32 cellular contexts compared by ENCODE assay signal in genomic region chr11:62911137-62912130, GRCh38. TPM values are rescaled to one million over a fixed set of nuclear protein-coding genes. Genes with fewer than 3 reads are reported as not detected.
DNase-seq lines count a peak whose midpoint lies in the region; ATAC-seq and TF ChIP-seq lines count a peak whose summit lies in the region.
"Had no signal": no experiment of that assay in that cellular context is flagged by ENCODE, and none has a peak within 500 bp of the region (broad histone marks: within the 10 kb centered on the region; RNA-seq: fewer than 3 reads in every experiment).

No MANE protein-coding gene starts in this region.

- H3K9ac ChIP-seq in neuronal stem cell (ENCODE audit: low read depth, low read length, poor library complexity) = no peak overlapping the region

- TF ChIP-seq CTCF in C4-2B (conservative IDR thresholded peaks at IDR 0.05) = no peak
- no peak for TF ChIP-seq CTCF in body of pancreas (IDR thresholded peaks at IDR 0.05)
- no peak for TF ChIP-seq CTCF in ascending aorta (IDR thresholded peaks at IDR 0.05)

- TF ChIP-seq POLR2A in body of pancreas (IDR thresholded peaks at IDR 0.05) = no peak

- H2AK5ac ChIP-seq in neuronal stem cell (ENCODE audit: low read depth, low read length) = no peak overlapping the region

- peak overlapping the region; percentile 99 for H3K27ac ChIP-seq in C4-2B
- H3K27ac ChIP-seq in neuronal stem cell (replicated peaks; ENCODE audit: low read length) = no peak overlapping the region
- no peak overlapping the region for H3K27ac ChIP-seq in body of pancreas
- no peak overlapping the region for H3K27ac ChIP-seq in ascending aorta
- H3K27ac ChIP-seq: epithelial cell of prostate, HL-60, left ventricle myocardium inferior, tibial nerve had no signal

- no peaks in the 10 kb centered on the region for H3K36me3 ChIP-seq in neuronal stem cell (replicated peaks in 1 of 2; ENCODE audit: control insufficient read depth in 2 of 2, insufficient read depth in 2 of 2, low read length in 2 of 2)
- H3K36me3 ChIP-seq in body of pancreas (replicated peaks in 1 of 2; ENCODE audit: insufficient read depth in 1 of 2, low read depth in 2 of 2) = no peaks in the 10 kb centered on the region
- no peaks in the 10 kb centered on the region for H3K36me3 ChIP-seq in ascending aorta
- H3K36me3 ChIP-seq: left ventricle myocardium inferior, tibial nerve had no signal

- no peak overlapping the region for H4K8ac ChIP-seq in neuronal stem cell (ENCODE audit: low read depth, low read length)

- no peak overlapping the region for H3K4me3 ChIP-seq in neuronal stem cell (ENCODE audit: low read length in 2 of 2)
- H3K4me3 ChIP-seq in body of pancreas = no peak overlapping the region
- no peak overlapping the region for H3K4me3 ChIP-seq in ascending aorta
- H3K4me3 ChIP-seq: GM23338, left ventricle myocardium inferior, skin epidermis, tibial nerve had no signal

- no peak overlapping the region for H2BK120ac ChIP-seq in neuronal stem cell (ENCODE audit: low read depth, low read length)

- no peak overlapping the region for H2BK12ac ChIP-seq in neuronal stem cell (ENCODE audit: low read length)

- H2AFZ ChIP-seq in neuronal stem cell (ENCODE audit: low read length) = no peak overlapping the region
- H2AFZ ChIP-seq: GM23338 had no signal

- no peak overlapping the region for H4K91ac ChIP-seq in neuronal stem cell (ENCODE audit: low read depth, low read length, poor library complexity)

- H3K9me3 ChIP-seq in neuronal stem cell (replicated peaks in 1 of 2; ENCODE audit: control insufficient read depth in 2 of 2, insufficient read depth in 1 of 2, low read depth in 1 of 2, low read length in 2 of 2) (no peaks in the 10 kb centered on the region), body of pancreas (no peaks in the 10 kb centered on the region), ascending aorta (no peaks in the 10 kb centered on the region)
- H3K9me3 ChIP-seq: left ventricle myocardium inferior, tibial nerve had no signal

- H2BK5ac ChIP-seq in neuronal stem cell (ENCODE audit: low read length) = no peak overlapping the region

- peak; percentile 95 for DNase-seq in SK-N-DZ (ENCODE audit: low spot score)
- DNase-seq in amniotic epithelial cell (ENCODE audit: low read depth) = peak; percentile 48
- DNase-seq in neuronal stem cell (ENCODE audit: low spot score) = no peak
- DNase-seq in body of pancreas = no peak
- no peak for DNase-seq in ascending aorta (ENCODE audit: low spot score in 2 of 2)
- DNase-seq in activated CD4-positive, CD25-positive, alpha-beta regulatory T cell treated with anti-CD3 and anti-CD28 coated beads, Interleukin-2, amount 50 U/mL, for 72 hours = no peak
- DNase-seq: activated CD4-positive, alpha-beta T cell treated with anti-CD3 and anti-CD28 coated beads, Interleukin-2, amount 50 U/mL, for 4 hours; activated CD4-positive, CD25-positive, alpha-beta regulatory T cell; activated naive CD4-positive, alpha-beta T cell treated with anti-CD3 and anti-CD28 coated beads, Interleukin-2, amount 10 ng/mL, durations not matched to agents 7 days and 5 days; amniotic stem cell; Calu3; DMS79 treated with DMSO at 0.1 percent for 48 hours; effector CD8-positive, alpha-beta T cell; glutamatergic neuron; islet precursor cell; left ventricle myocardium inferior; NCI-H1105; NCI-H2081; NCI-H774; nucleus accumbens; stimulated activated CD8-positive, alpha-beta memory T cell treated with anti-CD3 and anti-CD28 coated beads, Interleukin-4, amount 100 ng/mL, for 48 hours; stimulated activated naive CD8-positive, alpha-beta T cell treated with anti-CD3 and anti-CD28 coated beads, Interleukin-15, amount 100 ng/mL, for 72 hours had no signal

- intact Hi-C loops in body of pancreas (cut with DNase I) (no loop called here), ascending aorta (cut with DNase I) (no loop called here)

- no peak overlapping the region for H3K4ac ChIP-seq in neuronal stem cell (ENCODE audit: low read length)

- peak overlapping the region; percentile 35 for H3K18ac ChIP-seq in neuronal stem cell (ENCODE audit: low read length)

- H3K27me3 ChIP-seq in neuronal stem cell (ENCODE audit: control insufficient read depth in 3 of 3, insufficient read depth in 3 of 3, low read depth in 1 of 3, low read length in 3 of 3) (peaks cover 0 to 35% (median 2%) of the 10 kb centered on the region in 3 experiments), body of pancreas (no peaks in the 10 kb centered on the region), ascending aorta (no peaks in the 10 kb centered on the region)
- H3K27me3 ChIP-seq: tibial nerve had no signal

- no peak overlapping the region for H3K23ac ChIP-seq in neuronal stem cell (ENCODE audit: low read depth, low read length, poor library complexity)

- no peak overlapping the region for H3K14ac ChIP-seq in neuronal stem cell (ENCODE audit: low read length)

- H2BK15ac ChIP-seq in neuronal stem cell (ENCODE audit: low read length) = no peak overlapping the region

- H3K4me1 ChIP-seq in neuronal stem cell (ENCODE audit: control insufficient read depth in 2 of 2, insufficient read depth in 1 of 2, low read depth in 1 of 2, low read length in 2 of 2) (peaks cover 0 to 5% of the 10 kb centered on the region in 2 donors), body of pancreas (peaks cover 24% of the 10 kb centered on the region), ascending aorta (peaks cover 0 to 6% of the 10 kb centered on the region in 2 donors)

- no peaks in the 10 kb centered on the region for H3K79me1 ChIP-seq in neuronal stem cell (ENCODE audit: low read depth, low read length)

- no peak overlapping the region for H3K4me2 ChIP-seq in neuronal stem cell (ENCODE audit: insufficient read depth, low read length, poor library complexity, severe bottlenecking)

- ATAC-seq in body of pancreas (no peak), HG03460 (IDR thresholded peaks at IDR 0.05; ENCODE audit: unreplicated experiment) (no peak)
- ATAC-seq: GM23338; stimulated activated naive CD8-positive, alpha-beta T cell treated with anti-CD3 and anti-CD28 coated beads, Interleukin-15, amount 100 ng/mL, for 72 hours had no signal

- WGBS in neuronal stem cell (ENCODE audit: extremely low coverage in 2 of 2, insufficient read length in 2 of 2, insufficient replicate concordance in 1 of 2), 2 donors = no CpG with 5 or more reads among the region's 14 CpGs
- 80 to 83% methylated on average over 14 of the region's 14 CpGs for WGBS in body of pancreas, 2 donors

RNA-seq across cellular contexts. Expression of gene CHRM1, which starts 9.7 kb away (rescaled TPM):
- 1.3 and 1.8 TPM in 2 replicates for polyA plus RNA-seq in SK-N-DZ (2014; cell fraction: cytosol; rRNA removed)
- polyA plus RNA-seq in SK-N-DZ (2014; cell fraction: nucleus; rRNA removed) = 0.53 and 1.0 TPM in 2 replicates
- not detected for polyA plus RNA-seq in neuronal stem cell (2013, experiment 1 of 2)
- not detected for polyA plus RNA-seq in neuronal stem cell (2013, experiment 2 of 2)
- total RNA-seq in body of pancreas = not detected
- not detected for total RNA-seq in ascending aorta
- total RNA-seq: bronchial epithelial cell, Calu3, left ventricle myocardium inferior, mesenteric fat pad, renal cortical epithelial cell, tibial nerve had no signal

RNA-seq across cellular contexts. Expression of gene SLC3A2, which starts 30.7 kb away (rescaled TPM):
- polyA plus RNA-seq in SK-N-DZ (2014; cell fraction: cytosol; rRNA removed) = 119 and 124 TPM in 2 replicates
- 182 and 202 TPM in 2 replicates for polyA plus RNA-seq in SK-N-DZ (2014; cell fraction: nucleus; rRNA removed)
- polyA plus RNA-seq in neuronal stem cell (2013, experiment 1 of 2) = 54.5 TPM
- 51.5 TPM for polyA plus RNA-seq in neuronal stem cell (2013, experiment 2 of 2)
- total RNA-seq in body of pancreas (100 to 1,000 TPM in 1 of 2 donors, 10 to 100 TPM in 1; 75.5 to 108 TPM), ascending aorta (143 TPM)

Comparison
In these comparisons a context has a peak if more than half of its experiments do, and no peak if none do; other contexts are left out.
1. DNase-seq: peak in SK-N-DZ (single experiment) and amniotic epithelial cell (single experiment); none in neuronal stem cell (single experiment), body of pancreas (0 of 4), ascending aorta (0 of 2) and activated CD4-positive, CD25-positive, alpha-beta regulatory T cell treated with anti-CD3 and anti-CD28 coated beads, Interleukin-2, amount 50 U/mL, for 72 hours (single experiment).